Comparison of ENCODE assay signal across 27 cellular contexts in genomic region chr10:124336186-124336585, GRCh38.
"Had no signal": no experiment of that assay in that cellular context is flagged by ENCODE, and none has a peak within 500 bp of the region (broad histone marks: within the 10 kb centered on the region; RNA-seq: fewer than 3 reads in every experiment).

No MANE protein-coding gene starts in this region.

- H3K9me3 Mint-ChIP-seq: activated naive CD4-positive, alpha-beta T cell treated with anti-CD3 and anti-CD28 coated beads, Interleukin-2, amount 10 ng/mL, durations not matched to agents 7 days and 5 days had no signal

- H3K27ac Mint-ChIP-seq: activated naive CD4-positive, alpha-beta T cell treated with anti-CD3 and anti-CD28 coated beads, Interleukin-2, amount 10 ng/mL, durations not matched to agents 7 days and 5 days; activated naive CD8-positive, alpha-beta T cell treated with anti-CD3 and anti-CD28 coated beads for 36 hours; activated T-cell treated with anti-CD3 and anti-CD28 coated beads, Interleukin-2, amount 50 U/mL, for 72 hours; activated T-helper 2 cell treated with anti-CD3 and anti-CD28 coated beads, Interferon-gamma antibody, Interleukin-2, Interleukin-4, amounts not matched to agents 10 μg/mL and 5 μg/mL and 100 μg/mL, durations not matched to agents 14 hours and 24 hours and 36 hours; T-helper 17 cell; WTC11 had no signal

- H3K27me3 Mint-ChIP-seq: activated naive CD4-positive, alpha-beta T cell treated with anti-CD3 and anti-CD28 coated beads, Interleukin-2, amount 10 ng/mL, durations not matched to agents 7 days and 5 days had no signal

- H3K4me1 Mint-ChIP-seq: activated naive CD8-positive, alpha-beta T cell treated with anti-CD3 and anti-CD28 coated beads for 36 hours; WTC11 had no signal

- DNase-seq: activated CD4-positive, alpha-beta T cell treated with anti-CD3 and anti-CD28 coated beads for 48 hours; activated CD4-positive, alpha-beta T cell treated with anti-CD3 and anti-CD28 coated beads, Interleukin-2, amount 50 U/mL, for 4 hours; activated gamma-delta T cell treated with Interleukin-2 at 50 U/mL for 16 hours; activated naive CD4-positive, alpha-beta T cell treated with anti-CD3 and anti-CD28 coated beads, Interleukin-2, amount 10 ng/mL, durations not matched to agents 7 days and 5 days; activated naive CD8-positive, alpha-beta T cell treated with anti-CD3 and anti-CD28 coated beads for 36 hours; activated T-cell treated with anti-CD3 and anti-CD28 coated beads for 4 hours; activated T-cell treated with anti-CD3 and anti-CD28 coated beads, Interleukin-2, amount 50 U/mL, for 72 hours; anterior cingulate cortex; body of pancreas; KG1; MG63; NCI-H1092 treated with DMSO at 0.1 percent for 48 hours; NCI-H1417 treated with DMSO at 0.1 percent for 48 hours; NCI-H1694; NCI-H2029; NCI-H345; NCI-H510A; NCI-H526 treated with DMSO at 0.1 percent for 48 hours; NCI-H82; PC-3; SHP77 treated with DMSO at 0.1 percent for 48 hours; T-helper 17 cell; T-helper 9 cell had no signal

- H3K36me3 Mint-ChIP-seq: activated naive CD4-positive, alpha-beta T cell treated with anti-CD3 and anti-CD28 coated beads, Interleukin-2, amount 10 ng/mL, durations not matched to agents 7 days and 5 days; activated naive CD8-positive, alpha-beta T cell treated with anti-CD3 and anti-CD28 coated beads for 36 hours had no signal

- H3K27me3 ChIP-seq: adrenal gland, body of pancreas, MG63 had no signal

- H3K9me3 ChIP-seq: adrenal gland, body of pancreas had no signal

- H3K4me3 ChIP-seq: adrenal gland, body of pancreas, cardiac muscle cell, MG63 had no signal

- ATAC-seq: activated T-cell treated with anti-CD3 and anti-CD28 coated beads, Interleukin-2, amount 50 U/mL, for 72 hours; body of pancreas; PC-3; T-helper 17 cell; WTC11 had no signal

- H3K4me3 Mint-ChIP-seq: activated naive CD4-positive, alpha-beta T cell treated with anti-CD3 and anti-CD28 coated beads, Interleukin-2, amount 10 ng/mL, durations not matched to agents 7 days and 5 days; activated naive CD8-positive, alpha-beta T cell treated with anti-CD3 and anti-CD28 coated beads for 36 hours; activated T-cell treated with anti-CD3 and anti-CD28 coated beads, Interleukin-2, amount 50 U/mL, for 72 hours; T-helper 17 cell; WTC11 had no signal

- H3K27ac ChIP-seq: adrenal gland, body of pancreas, cardiac muscle cell had no signal

- H3K36me3 ChIP-seq: adrenal gland, cardiac muscle cell, MG63 had no signal
